ENCODE assay signal across 13 cellular contexts in genomic region chr4:141652161-141652778, GRCh38. TPM values are rescaled to one million over a fixed set of nuclear protein-coding genes. Genes with fewer than 3 reads are reported as not detected.
DNase-seq lines count a peak whose midpoint lies in the region; ATAC-seq, FAIRE-seq and TF ChIP-seq lines count a peak whose summit lies in the region.
"Had no signal": no experiment of that assay in that cellular context is flagged by ENCODE, and none has a peak within 500 bp of the region (broad histone marks: within the 10 kb centered on the region; RNA-seq: fewer than 3 reads in every experiment).

No MANE protein-coding gene starts in this region.

- H3K27me3 ChIP-seq in left lung = no peaks in the 10 kb centered on the region
- H3K27me3 ChIP-seq in tibial nerve = no peaks in the 10 kb centered on the region
- H3K27me3 ChIP-seq in naive thymus-derived CD4-positive, alpha-beta T cell (ENCODE audit: control insufficient read depth in 2 of 2, insufficient read depth in 2 of 2, low read length in 2 of 2) = no peaks in the 10 kb centered on the region

- intact Hi-C loops in left lung (cut with DNase I) = no loop called here
- intact Hi-C loops in naive thymus-derived CD4-positive, alpha-beta T cell (cut with micrococcal nuclease) = no loop called here

- FAIRE-seq in endometrium (lab: Jason Lieb, UNC) = peak; percentile 99
- FAIRE-seq in urothelium cell line (lab: Jason Lieb, UNC) = no peak

- H3K9me3 ChIP-seq in left lung = no peaks in the 10 kb centered on the region
- H3K9me3 ChIP-seq in tibial nerve = no peaks in the 10 kb centered on the region
- no peaks in the 10 kb centered on the region for H3K9me3 ChIP-seq in naive thymus-derived CD4-positive, alpha-beta T cell (ENCODE audit: control insufficient read depth in 2 of 3, low read length in 3 of 3)
- H3K9me3 ChIP-seq: SK-N-SH had no signal

- no peak for TF ChIP-seq CTCF in left lung (IDR thresholded peaks at IDR 0.05)
- TF ChIP-seq CTCF in tibial nerve (IDR thresholded peaks at IDR 0.05) = no peak

- peaks cover 0 to 33% of the 10 kb centered on the region in 2 donors for H3K4me1 ChIP-seq in left lung
- peaks cover 0 to 45% (median 5%) of the 10 kb centered on the region in 4 donors for H3K4me1 ChIP-seq in tibial nerve
- H3K4me1 ChIP-seq in naive thymus-derived CD4-positive, alpha-beta T cell (ENCODE audit: control insufficient read depth in 2 of 2, insufficient read depth in 2 of 2, low read length in 2 of 2) = no peaks in the 10 kb centered on the region

- H3K36me3 ChIP-seq in left lung (no peaks in the 10 kb centered on the region), tibial nerve (no peaks in the 10 kb centered on the region)
- no peaks in the 10 kb centered on the region for H3K36me3 ChIP-seq in naive thymus-derived CD4-positive, alpha-beta T cell (ENCODE audit: control insufficient read depth in 2 of 3, insufficient read depth in 3 of 3, low read length in 3 of 3)

- H3K27ac Mint-ChIP-seq in activated naive CD8-positive, alpha-beta T cell treated with anti-CD3 and anti-CD28 coated beads, Interleukin-2, amount 50 U/mL, for 24 hours = no peak overlapping the region
- H3K27ac Mint-ChIP-seq in naive thymus-derived CD4-positive, alpha-beta T cell = no peak overlapping the region
- H3K27ac Mint-ChIP-seq: activated T-helper 17 cell treated with anti-CD3 and anti-CD28 coated beads, Interleukin-2, amount 50 U/mL, for 72 hours had no signal

- H3K4me3 Mint-ChIP-seq in activated naive CD8-positive, alpha-beta T cell treated with anti-CD3 and anti-CD28 coated beads, Interleukin-2, amount 50 U/mL, for 24 hours = no peak overlapping the region
- no peak overlapping the region for H3K4me3 Mint-ChIP-seq in naive thymus-derived CD4-positive, alpha-beta T cell
- H3K4me3 Mint-ChIP-seq: activated T-helper 17 cell treated with anti-CD3 and anti-CD28 coated beads, Interleukin-2, amount 50 U/mL, for 72 hours had no signal

- no peaks in the 10 kb centered on the region for H3K36me3 Mint-ChIP-seq in activated naive CD8-positive, alpha-beta T cell treated with anti-CD3 and anti-CD28 coated beads, Interleukin-2, amount 50 U/mL, for 24 hours (ENCODE audit: low read depth)
- no peaks in the 10 kb centered on the region for H3K36me3 Mint-ChIP-seq in naive thymus-derived CD4-positive, alpha-beta T cell

- no peak for TF ChIP-seq POLR2A in tibial nerve (IDR thresholded peaks at IDR 0.05)

- H3K27ac ChIP-seq in left lung (peak overlapping the region; percentile 28 to 38), tibial nerve (peak overlapping the region in 3 of 4 donors; percentile 37 to 67 (median 44))
- no peak overlapping the region for H3K27ac ChIP-seq in naive thymus-derived CD4-positive, alpha-beta T cell (ENCODE audit: low read depth, low read length)

- no peak for TF ChIP-seq EP300 in tibial nerve (IDR thresholded peaks at IDR 0.05)

- H3K4me1 Mint-ChIP-seq in activated naive CD8-positive, alpha-beta T cell treated with anti-CD3 and anti-CD28 coated beads, Interleukin-2, amount 50 U/mL, for 24 hours = peaks cover 4% of the 10 kb centered on the region
- peaks cover 0 to 3% (median 0%) of the 10 kb centered on the region in 7 donors for H3K4me1 Mint-ChIP-seq in naive thymus-derived CD4-positive, alpha-beta T cell

- H3K9me3 Mint-ChIP-seq in activated naive CD8-positive, alpha-beta T cell treated with anti-CD3 and anti-CD28 coated beads, Interleukin-2, amount 50 U/mL, for 24 hours = no peaks in the 10 kb centered on the region
- H3K9me3 Mint-ChIP-seq in naive thymus-derived CD4-positive, alpha-beta T cell = no peaks in the 10 kb centered on the region
- H3K9me3 Mint-ChIP-seq: activated T-helper 17 cell treated with anti-CD3 and anti-CD28 coated beads, Interleukin-2, amount 50 U/mL, for 72 hours had no signal

- DNase-seq in HEK293T (ENCODE audit: extremely low spot score) (peak; percentile 11), left lung (no peak), tibial nerve (ENCODE audit: low spot score in 2 of 2) (no peak), urothelium cell line (ENCODE audit: low spot score) (no peak)
- DNase-seq in activated naive CD8-positive, alpha-beta T cell treated with anti-CD3 and anti-CD28 coated beads, Interleukin-2, amount 50 U/mL, for 24 hours = no peak
- no peak for DNase-seq in naive thymus-derived CD4-positive, alpha-beta T cell
- DNase-seq: glutamatergic neuron, NCI-H1048, NCI-H524, SK-N-SH had no signal

- 14 to 17% methylated on average over 4 of the region's 4 CpGs for WGBS in tibial nerve, 2 donors

- H3K4me3 ChIP-seq in left lung (no peak overlapping the region), tibial nerve (no peak overlapping the region)
- H3K4me3 ChIP-seq in naive thymus-derived CD4-positive, alpha-beta T cell (ENCODE audit: low read length) = no peak overlapping the region

- peak; percentile 52 for ATAC-seq in left lung
- ATAC-seq in HG03521 (IDR thresholded peaks at IDR 0.05; ENCODE audit: unreplicated experiment) = no peak
- no peak for ATAC-seq in activated naive CD8-positive, alpha-beta T cell treated with anti-CD3 and anti-CD28 coated beads, Interleukin-2, amount 50 U/mL, for 24 hours
- ATAC-seq in naive thymus-derived CD4-positive, alpha-beta T cell = no peak
- ATAC-seq: activated T-helper 17 cell treated with anti-CD3 and anti-CD28 coated beads, Interleukin-2, amount 50 U/mL, for 72 hours had no signal

- POLR2A ChIA-PET in HEK293T (lab: Yijun Ruan, JAX) = no interaction called here
- POLR2A ChIA-PET in naive thymus-derived CD4-positive, alpha-beta T cell (lab: Charles Lee) = no interaction called here

- no peaks in the 10 kb centered on the region for H3K27me3 Mint-ChIP-seq in activated naive CD8-positive, alpha-beta T cell treated with anti-CD3 and anti-CD28 coated beads, Interleukin-2, amount 50 U/mL, for 24 hours
- peaks cover 0 to 17% (median 6%) of the 10 kb centered on the region in 5 donors for H3K27me3 Mint-ChIP-seq in naive thymus-derived CD4-positive, alpha-beta T cell
- H3K27me3 Mint-ChIP-seq: activated T-helper 17 cell treated with anti-CD3 and anti-CD28 coated beads, Interleukin-2, amount 50 U/mL, for 72 hours had no signal

- CTCF ChIA-PET in HEK293T (lab: Yijun Ruan, JAX) = no interaction called here
- CTCF ChIA-PET in naive thymus-derived CD4-positive, alpha-beta T cell (lab: Charles Lee) = no interaction called here

TF ChIP-seq in HEK293T, 16 proteins besides CTCF, POLR2A, EP300 and RAD21:
- TF ChIP-seq ELF4 (IDR thresholded peaks at IDR 0.05) (no peak), HDGF (IDR thresholded peaks at IDR 0.05; ENCODE audit: borderline replicate concordance) (no peak)

RNA-seq across cellular contexts. Expression of gene IL15, which starts 15.9 kb away (rescaled TPM):
- 1 to 10 TPM; 4.8 to 6.4 TPM for total RNA-seq in left lung
- 1 to 10 TPM; 2.4 to 8.1 (median 6.4) TPM for total RNA-seq in tibial nerve
- total RNA-seq in naive thymus-derived CD4-positive, alpha-beta T cell = 1 to 10 TPM in 3 of 5 experiments, under 1 TPM in 2; 0.54 to 8.7 (median 2.7) TPM
- under 1 TPM; 0.47 to 0.64 TPM for polyA plus RNA-seq in naive thymus-derived CD4-positive, alpha-beta T cell
